Comparison of ENCODE assay signal across 13 cellular contexts in the genomic region with DNA sequence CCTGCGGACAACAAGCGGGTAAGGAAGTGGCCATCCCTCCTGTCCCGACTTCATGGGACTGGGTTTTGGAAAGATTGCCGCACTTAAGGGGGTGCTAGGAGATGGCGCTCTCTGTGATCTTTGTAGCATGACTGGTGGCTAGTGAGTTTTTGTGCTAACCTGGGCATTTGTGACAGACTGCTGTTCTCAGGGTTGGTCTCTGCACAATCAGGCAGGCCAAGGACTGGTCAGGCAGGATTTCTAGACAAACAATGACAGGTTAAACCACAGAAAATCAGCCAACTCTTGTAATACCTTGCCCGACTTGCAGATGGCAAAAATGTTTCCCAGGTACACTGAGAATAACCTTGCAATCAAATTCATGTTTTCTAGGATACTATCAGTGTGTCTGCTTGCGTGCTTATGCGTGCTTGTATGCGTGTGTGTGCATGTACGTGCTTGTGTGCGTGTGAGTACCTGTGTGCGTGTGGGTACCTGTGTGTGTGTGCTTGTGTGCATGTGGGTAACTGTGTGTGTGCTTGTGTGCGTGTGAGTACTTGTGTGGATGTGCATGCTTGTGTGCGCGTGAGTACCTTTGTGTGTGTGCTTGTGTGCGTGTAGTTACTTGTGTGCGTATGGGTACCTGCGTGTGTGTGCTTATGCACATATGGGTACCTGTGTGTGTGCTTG. TPM values are rescaled to one million over a fixed set of nuclear protein-coding genes. Genes with fewer than 3 reads are reported as not detected.
A peak's percentile ranks its signal among the peaks of the same experiment; 100 is the strongest.
DNase-seq lines count a peak whose midpoint lies in the region; ATAC-seq and TF ChIP-seq lines count a peak whose summit lies in the region.
"Had no signal": no experiment of that assay in that cellular context is flagged by ENCODE, and none has a peak within 500 bp of the region (broad histone marks: within the 10 kb centered on the region; RNA-seq: fewer than 3 reads in every experiment).

No MANE protein-coding gene starts in this region.

- H3K4me1 Mint-ChIP-seq in activated naive CD4-positive, alpha-beta T cell treated with anti-CD3 and anti-CD28 coated beads, Interleukin-2, amount 50 U/mL, for 24 hours, result peaks cover 85% of the 10 kb centered on the region
- peaks cover 80% of the 10 kb centered on the region for H3K4me1 Mint-ChIP-seq in WTC11

- H3K27ac Mint-ChIP-seq in activated naive CD4-positive, alpha-beta T cell treated with anti-CD3 and anti-CD28 coated beads, Interleukin-2, amount 50 U/mL, for 24 hours, result peak overlapping the region; percentile 65
- H3K27ac Mint-ChIP-seq in WTC11, result peak overlapping the region; percentile 94

- no peaks in the 10 kb centered on the region for H3K9me3 ChIP-seq in left lung
- H3K9me3 ChIP-seq in upper lobe of right lung, result no peaks in the 10 kb centered on the region
- H3K9me3 ChIP-seq in osteoblast (ENCODE audit: low read depth, low read length), result no peaks in the 10 kb centered on the region
- H3K9me3 ChIP-seq: esophagus muscularis mucosa, spleen, transverse colon had no signal

- DNase-seq in activated naive CD4-positive, alpha-beta T cell treated with Interleukin-2 at 50 U/mL for 16 hours, result no peak
- DNase-seq in WTC11 (ENCODE audit: low spot score) (no peak), left lung (no peak), upper lobe of right lung (no peak), glomerular visceral epithelial cell (ENCODE audit: extremely low spot score) (no peak), osteoblast (ENCODE audit: insufficient read length, low spot score, missing footprints) (no peak)
- DNase-seq in activated T-cell treated with anti-CD3 and anti-CD28 coated beads, Interleukin-2, amount 50 U/mL, for 1 hour, result no peak
- DNase-seq: spleen, transverse colon had no signal

- peaks cover 0 to 10% of the 10 kb centered on the region in 2 donors for H3K36me3 ChIP-seq in left lung
- H3K36me3 ChIP-seq in upper lobe of right lung, result no peaks in the 10 kb centered on the region
- no peaks in the 10 kb centered on the region for H3K36me3 ChIP-seq in osteoblast (ENCODE audit: insufficient read depth, low read length)
- H3K36me3 ChIP-seq: transverse colon had no signal

- H3K27me3 Mint-ChIP-seq in activated naive CD4-positive, alpha-beta T cell treated with anti-CD3 and anti-CD28 coated beads, Interleukin-2, amount 50 U/mL, for 24 hours, result no peaks in the 10 kb centered on the region
- H3K27me3 Mint-ChIP-seq in WTC11 (ENCODE audit: low read depth), result no peaks in the 10 kb centered on the region
- H3K27me3 Mint-ChIP-seq: central memory CD8-positive, alpha-beta T cell had no signal

- H3K4me1 ChIP-seq in left lung (peaks cover 0 to 41% of the 10 kb centered on the region in 2 donors), upper lobe of right lung (peaks cover 12% of the 10 kb centered on the region), osteoblast (ENCODE audit: insufficient read depth, low read length) (no peaks in the 10 kb centered on the region)

- TF ChIP-seq CTCF in WTC11 (IDR thresholded peaks at IDR 0.05) (no peak), left lung (IDR thresholded peaks at IDR 0.05) (no peak), upper lobe of right lung (IDR thresholded peaks at IDR 0.05) (no peak), osteoblast (IDR thresholded peaks at IDR 0.05; ENCODE audit: extremely low read depth, low read depth, low read length) (no peak)

- H2AFZ ChIP-seq in osteoblast (ENCODE audit: low read length), result no peak overlapping the region

- intact Hi-C loops in left lung (cut with DNase I) (no loop called here), upper lobe of right lung (cut with DNase I) (no loop called here)

- H3K27me3 ChIP-seq in left lung (no peaks in the 10 kb centered on the region), upper lobe of right lung (no peaks in the 10 kb centered on the region), osteoblast (ENCODE audit: insufficient read depth, low read length) (peaks cover 21% of the 10 kb centered on the region)
- H3K27me3 ChIP-seq: esophagus muscularis mucosa, spleen, transverse colon had no signal

- peaks cover 10% of the 10 kb centered on the region for H3K36me3 Mint-ChIP-seq in activated naive CD4-positive, alpha-beta T cell treated with anti-CD3 and anti-CD28 coated beads, Interleukin-2, amount 50 U/mL, for 24 hours
- peaks cover 4% of the 10 kb centered on the region; the same call in 1 of the 2 replicates for H3K36me3 Mint-ChIP-seq in WTC11

- no peaks in the 10 kb centered on the region for H3K9me3 Mint-ChIP-seq in activated naive CD4-positive, alpha-beta T cell treated with anti-CD3 and anti-CD28 coated beads, Interleukin-2, amount 50 U/mL, for 24 hours
- H3K9me3 Mint-ChIP-seq in WTC11, result no peaks in the 10 kb centered on the region
- H3K9me3 Mint-ChIP-seq: central memory CD8-positive, alpha-beta T cell had no signal

- no peak overlapping the region for H3K4me3 ChIP-seq in left lung
- H3K4me3 ChIP-seq in upper lobe of right lung, result no peak overlapping the region
- H3K4me3 ChIP-seq in osteoblast (ENCODE audit: insufficient read depth, low read length), result no peak overlapping the region
- H3K4me3 ChIP-seq: esophagus muscularis mucosa, spleen, transverse colon had no signal

- POLR2A ChIA-PET in WTC11 (lab: Charles Lee), result no interaction called here

- CTCF ChIA-PET in WTC11 (lab: Charles Lee), result interaction anchor here (1.8 kb wide), 1 partner anchor 32 kb away, joined by 5 read pairs; no protein-coding TSS in a partner anchor

- ATAC-seq in WTC11, result no peak
- ATAC-seq in left lung, result peak; percentile 85
- ATAC-seq in upper lobe of right lung, result peak; percentile 57
- ATAC-seq: HCT116 had no signal

- no peak overlapping the region for H3K4me3 Mint-ChIP-seq in activated naive CD4-positive, alpha-beta T cell treated with anti-CD3 and anti-CD28 coated beads, Interleukin-2, amount 50 U/mL, for 24 hours
- peak overlapping the region; percentile 54 for H3K4me3 Mint-ChIP-seq in WTC11
- H3K4me3 Mint-ChIP-seq: central memory CD8-positive, alpha-beta T cell had no signal

- no peaks in the 10 kb centered on the region for H3K79me2 ChIP-seq in osteoblast (ENCODE audit: insufficient read depth, low read length)

- H3K4me2 ChIP-seq in osteoblast (ENCODE audit: insufficient read depth, low read length), result no peak overlapping the region

- no peaks in the 10 kb centered on the region for H4K20me1 ChIP-seq in osteoblast (ENCODE audit: insufficient read depth, low read length)

- H3K27ac ChIP-seq in left lung (no peak overlapping the region), upper lobe of right lung (no peak overlapping the region), osteoblast (ENCODE audit: low read depth, low read length) (no peak overlapping the region)
- H3K27ac ChIP-seq: esophagus muscularis mucosa, transverse colon had no signal

TF ChIP-seq in WTC11, 78 proteins besides CTCF, POLR2A, EP300 and RAD21:
- no peak for TF ChIP-seq GRHL2 (CRISPR knock-in tag; IDR thresholded peaks at IDR 0.05; ENCODE audit: insufficient replicate concordance, severe bottlenecking)
- 0 out of 2 replicates have a peak, but pooled peaks have one; percentile 19 for TF ChIP-seq FOXK1 (CRISPR knock-in tag; IDR thresholded peaks at IDR 0.05)
- TF ChIP-seq GABPB1 (CRISPR knock-in tag; IDR thresholded peaks at IDR 0.05), result no peak
- 0 out of 2 replicates have a peak, but pooled peaks have one; percentile 30 for TF ChIP-seq ZNF138 (CRISPR knock-in tag; conservative IDR thresholded peaks at IDR 0.05)
- TF ChIP-seq, protein P1, sequence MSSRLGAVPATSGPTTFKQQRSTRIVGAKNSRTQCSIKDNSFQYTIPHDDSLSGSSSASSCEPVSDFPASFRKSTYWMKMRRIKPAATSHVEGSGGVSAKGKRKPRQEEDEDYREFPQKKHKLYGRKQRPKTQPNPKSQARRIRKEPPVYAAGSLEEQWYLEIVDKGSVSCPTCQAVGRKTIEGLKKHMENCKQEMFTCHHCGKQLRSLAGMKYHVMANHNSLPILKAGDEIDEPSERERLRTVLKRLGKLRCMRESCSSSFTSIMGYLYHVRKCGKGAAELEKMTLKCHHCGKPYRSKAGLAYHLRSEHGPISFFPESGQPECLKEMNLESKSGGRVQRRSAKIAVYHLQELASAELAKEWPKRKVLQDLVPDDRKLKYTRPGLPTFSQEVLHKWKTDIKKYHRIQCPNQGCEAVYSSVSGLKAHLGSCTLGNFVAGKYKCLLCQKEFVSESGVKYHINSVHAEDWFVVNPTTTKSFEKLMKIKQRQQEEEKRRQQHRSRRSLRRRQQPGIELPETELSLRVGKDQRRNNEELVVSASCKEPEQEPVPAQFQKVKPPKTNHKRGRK (CRISPR knock-in tag; IDR thresholded peaks at IDR 0.05; ENCODE audit: borderline replicate concordance), result no peak
- TF ChIP-seq PRDM15 (CRISPR knock-in tag; IDR thresholded peaks at IDR 0.05), result 0 out of 2 replicates have a peak, but pooled peaks have one; percentile 28
- no peak for TF ChIP-seq NR1H2 (CRISPR knock-in tag; IDR thresholded peaks at IDR 0.05)

RNA-seq across cellular contexts. Expression of gene SORL1, which starts 26.2 kb away (rescaled TPM):
- total RNA-seq in WTC11 (2021) (78.1 to 87.1 TPM (median 78.1 TPM) in 3 replicates), left lung (100 to 1,000 TPM in 1 of 2 donors, 10 to 100 TPM in 1; 44.9 to 114 TPM), upper lobe of right lung (48.3 TPM), osteoblast (under 0.01 and 0.36 TPM in 2 replicates)

Comparison
In these comparisons a context has a peak if more than half of its experiments do, and no peak if none do; other contexts are left out.
1. RNA of gene SORL1, which starts 26.2 kb away (total RNA-seq): 44.9 to 114 TPM in left lung, 78.1 to 87.1 TPM in WTC11 and 48.3 TPM in upper lobe of right lung (single experiment); under 0.01 to 0.36 TPM in osteoblast; every median in the first group is over 10 times any median in the second.